In genomic region chr3:32968367-32969087, GRCh38 we compare ENCODE assay signal across 2 cellular contexts.
TF ChIP-seq lines count a peak whose summit lies in the region.

No MANE protein-coding gene starts in this region.

TF ChIP-seq in IMR-90, 13 proteins besides CTCF, POLR2A, EP300 and RAD21:
- TF ChIP-seq NFE2L2 (IDR thresholded peaks at IDR 0.05; ENCODE audit: low read depth, low read length) = no peak
- TF ChIP-seq FOS (IDR thresholded peaks at IDR 0.05; ENCODE audit: low read depth, low read length) = no peak
- TF ChIP-seq MAZ (IDR thresholded peaks at IDR 0.05; ENCODE audit: borderline replicate concordance, low read depth, low read length) = no peak
- TF ChIP-seq MXI1 (IDR thresholded peaks at IDR 0.05; ENCODE audit: borderline replicate concordance, low read depth, low read length) = no peak
- no peak for TF ChIP-seq MAFK (IDR thresholded peaks at IDR 0.05; ENCODE audit: low read depth, low read length)
- no peak for TF ChIP-seq RFX5 (IDR thresholded peaks at IDR 0.05; ENCODE audit: low read depth, low read length)
- no peak for TF ChIP-seq CEBPB (IDR thresholded peaks at IDR 0.05; ENCODE audit: low read depth, low read length)
- TF ChIP-seq ELK1 (IDR thresholded peaks at IDR 0.05; ENCODE audit: borderline replicate concordance, low read depth, low read length) = no peak
- no peak for TF ChIP-seq USF2 (IDR thresholded peaks at IDR 0.05; ENCODE audit: low read depth, low read length)
- TF ChIP-seq RCOR1 (IDR thresholded peaks at IDR 0.05; ENCODE audit: insufficient replicate concordance, low read length) = no peak
- no peak for TF ChIP-seq CHD1 (IDR thresholded peaks at IDR 0.05; ENCODE audit: low read depth, low read length)
- no peak for TF ChIP-seq SMC3 (IDR thresholded peaks at IDR 0.05; ENCODE audit: low read depth, low read length)
- no peak for TF ChIP-seq BHLHE40 (IDR thresholded peaks at IDR 0.05; ENCODE audit: low read depth, low read length)

TF ChIP-seq in endothelial cell of umbilical vein, 7 proteins besides CTCF, POLR2A, EP300 and RAD21:
- no peak for TF ChIP-seq EZH2 (IDR thresholded peaks at IDR 0.05; ENCODE audit: borderline replicate concordance, low read depth, low read length, severe bottlenecking)
- no peak for TF ChIP-seq GATA2 (IDR thresholded peaks at IDR 0.05; ENCODE audit: insufficient read depth, insufficient read length, low read depth, low read length)
- TF ChIP-seq POLR2AphosphoS5 (IDR thresholded peaks at IDR 0.05; ENCODE audit: insufficient read depth, low read depth, low read length) = no peak
- TF ChIP-seq JUN (IDR thresholded peaks at IDR 0.05; ENCODE audit: borderline replicate concordance, insufficient read depth, insufficient read length, low read depth) = no peak
- TF ChIP-seq MAX (IDR thresholded peaks at IDR 0.05; ENCODE audit: insufficient read depth, insufficient read length) = no peak
- no peak for TF ChIP-seq FOS (IDR thresholded peaks at IDR 0.05; ENCODE audit: borderline replicate concordance, insufficient read depth, low read length)
- no peak for TF ChIP-seq MYC (IDR thresholded peaks at IDR 0.05; ENCODE audit: low read depth, low read length)
TF ChIP-seq in endothelial cell of umbilical vein: peak in this region for 0.
